ENCODE assay signal across 25 cellular contexts in the genomic region with DNA sequence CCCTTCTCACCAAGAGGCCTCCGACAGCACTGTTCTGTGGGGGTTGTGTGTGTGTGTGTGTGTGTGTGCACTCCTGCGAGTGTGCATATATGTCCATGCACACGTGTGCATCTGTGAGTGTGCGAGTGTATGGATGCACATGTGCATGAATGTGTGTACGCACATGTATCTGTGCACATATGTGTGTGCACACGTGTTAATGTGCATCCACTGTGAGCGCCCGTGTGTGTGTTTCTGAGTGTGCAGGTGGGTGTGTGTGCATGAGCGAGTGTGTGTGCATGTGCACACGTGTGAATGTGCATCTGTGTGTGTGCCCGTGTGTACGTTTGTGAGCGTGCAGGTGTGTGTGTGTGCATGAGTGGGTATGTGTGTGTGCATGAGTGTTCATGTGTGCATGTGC. TPM values are rescaled to one million over a fixed set of nuclear protein-coding genes. Genes with fewer than 3 reads are reported as not detected.
"Had no signal": no experiment of that assay in that cellular context is flagged by ENCODE, and none has a peak within 500 bp of the region (broad histone marks: within the 10 kb centered on the region; RNA-seq: fewer than 3 reads in every experiment).

No MANE protein-coding gene starts in this region.

- FAIRE-seq: colon, kidney, small intestine, urothelium cell line had no signal

- H3K4me1 ChIP-seq: right atrium auricular region had no signal

- H3K27ac ChIP-seq: epithelial cell of prostate, esophagus squamous epithelium, lower lobe of right lung, right atrium auricular region had no signal

- H3K36me3 ChIP-seq: right atrium auricular region had no signal

- H3K36me3 Mint-ChIP-seq: immature natural killer cell, memory B cell, mesothelial cell of epicardium, natural killer cell, type B pancreatic cell had no signal

- H3K9me3 Mint-ChIP-seq: dendritic cell treated with granulocyte-macrophage colony-stimulating factor and Interleukin-4, amounts not matched to agents 40 ng/mL and 50 ng/mL, for 4 days; effector memory CD8-positive, alpha-beta T cell; immature natural killer cell; memory B cell; mesothelial cell of epicardium; natural killer cell; type B pancreatic cell had no signal

- H3K4me3 ChIP-seq: esophagus squamous epithelium, gastroesophageal sphincter, left ventricle myocardium inferior, lower lobe of right lung, right atrium auricular region had no signal

- H3K4me3 Mint-ChIP-seq: dendritic cell treated with granulocyte-macrophage colony-stimulating factor and Interleukin-4, amounts not matched to agents 40 ng/mL and 50 ng/mL, for 4 days; effector memory CD8-positive, alpha-beta T cell; immature natural killer cell; memory B cell; mesothelial cell of epicardium; natural killer cell; type B pancreatic cell had no signal

- H3K27me3 Mint-ChIP-seq: dendritic cell treated with granulocyte-macrophage colony-stimulating factor and Interleukin-4, amounts not matched to agents 40 ng/mL and 50 ng/mL, for 4 days; effector memory CD8-positive, alpha-beta T cell; type B pancreatic cell had no signal

- H3K4me1 Mint-ChIP-seq: immature natural killer cell, memory B cell, mesothelial cell of epicardium, natural killer cell had no signal

- H3K27me3 ChIP-seq: esophagus squamous epithelium, gastroesophageal sphincter, right atrium auricular region had no signal

- DNase-seq: effector memory CD8-positive, alpha-beta T cell; esophagus squamous epithelium; immature natural killer cell; kidney; left cardiac atrium; left ventricle myocardium inferior; lower lobe of right lung; natural killer cell; posterior cingulate gyrus; small intestine; stimulated activated CD4-positive, alpha-beta T cell treated with anti-CD3 and anti-CD28 coated beads, Interleukin-2, amount 100 ng/mL, for 48 hours; stimulated activated naive CD4-positive, alpha-beta T cell treated with Interleukin-2 at 50 U/mL for 16 hours had no signal

- H3K27ac Mint-ChIP-seq: dendritic cell treated with granulocyte-macrophage colony-stimulating factor and Interleukin-4, amounts not matched to agents 40 ng/mL and 50 ng/mL, for 4 days; effector memory CD8-positive, alpha-beta T cell; immature natural killer cell; memory B cell; mesothelial cell of epicardium; natural killer cell; type B pancreatic cell had no signal

- H3K9me3 ChIP-seq: esophagus squamous epithelium, gastroesophageal sphincter, left ventricle myocardium inferior, lower lobe of right lung, right atrium auricular region had no signal

- ATAC-seq: effector memory CD8-positive, alpha-beta T cell; gastroesophageal sphincter had no signal

RNA-seq across cellular contexts. Expression of a gene that starts 48.5 kb away (rescaled TPM):
- total RNA-seq: esophagus squamous epithelium, gastroesophageal sphincter, kidney, left cardiac atrium, left ventricle myocardium inferior, lower lobe of right lung, mesothelial cell of epicardium, mucosa of gallbladder, myocyte, natural killer cell, osteocyte, right atrium auricular region had no signal
- polyA plus RNA-seq: immature natural killer cell, small intestine, thymus had no signal

RNA-seq across cellular contexts. Expression of a gene that starts 49.1 kb away (rescaled TPM):
- polyA plus RNA-seq: immature natural killer cell had no signal
